Comparison of ENCODE assay signal across 18 cellular contexts in the genomic region with DNA sequence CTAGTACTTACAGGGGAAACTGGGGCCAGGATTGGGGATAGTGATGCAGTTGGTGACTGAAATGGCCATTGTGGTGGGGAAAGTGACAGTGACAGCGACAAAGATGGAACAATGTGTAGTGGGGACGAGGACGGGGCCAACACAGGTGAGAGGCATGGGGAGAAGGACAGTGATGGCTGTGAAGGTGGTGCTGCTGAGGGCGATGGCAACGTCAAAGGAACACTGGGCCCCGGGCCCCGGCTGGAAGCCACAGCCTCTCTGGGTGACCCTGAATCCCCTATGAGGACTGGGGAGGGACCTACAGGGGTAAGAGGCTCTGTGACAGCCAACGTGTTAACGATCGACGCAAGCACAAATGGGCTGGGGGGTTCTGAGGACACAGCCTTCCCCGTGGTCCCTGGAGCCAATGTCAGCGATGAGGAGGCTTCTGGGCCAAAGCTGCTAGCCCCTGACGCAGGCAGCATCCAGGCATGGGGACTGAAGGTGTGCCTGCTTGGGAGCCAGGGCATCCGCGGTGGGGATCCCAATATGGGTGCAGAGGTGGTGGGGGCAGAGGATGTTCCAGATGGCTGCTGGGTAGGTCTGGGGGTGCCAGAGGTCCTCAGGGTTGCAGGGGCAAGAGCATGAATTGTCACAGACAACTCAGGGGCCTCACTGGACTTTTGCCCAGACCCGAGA. TPM values are rescaled to one million over a fixed set of nuclear protein-coding genes. Genes with fewer than 3 reads are reported as not detected.
"Had no signal": no experiment of that assay in that cellular context is flagged by ENCODE, and none has a peak within 500 bp of the region (broad histone marks: within the 10 kb centered on the region; RNA-seq: fewer than 3 reads in every experiment).

No MANE protein-coding gene starts in this region.

- H3K36me3 ChIP-seq: gastrocnemius medialis, sigmoid colon, upper lobe of left lung had no signal

- ATAC-seq: activated CD4-positive, CD25-positive, alpha-beta regulatory T cell treated with anti-CD3 and anti-CD28 coated beads, Interleukin-2, amount 50 U/mL, for 24 hours; effector memory CD8-positive, alpha-beta T cell; gastrocnemius medialis; naive thymus-derived CD4-positive, alpha-beta T cell had no signal

- H3K4me1 Mint-ChIP-seq: activated naive CD4-positive, alpha-beta T cell treated with anti-CD3 and anti-CD28 coated beads, Interleukin-2, amount 10 ng/mL, durations not matched to agents 7 days and 5 days had no signal

- H3K27ac Mint-ChIP-seq: activated CD4-positive, alpha-beta memory T cell treated with anti-CD3 and anti-CD28 coated beads for 36 hours; activated naive CD4-positive, alpha-beta T cell treated with anti-CD3 and anti-CD28 coated beads, Interleukin-2, amount 10 ng/mL, durations not matched to agents 7 days and 5 days; effector memory CD8-positive, alpha-beta T cell; naive thymus-derived CD4-positive, alpha-beta T cell had no signal

- H3K27me3 ChIP-seq: hepatocyte, upper lobe of left lung had no signal

- H3K36me3 Mint-ChIP-seq: activated CD4-positive, alpha-beta memory T cell treated with anti-CD3 and anti-CD28 coated beads for 36 hours; activated naive CD4-positive, alpha-beta T cell treated with anti-CD3 and anti-CD28 coated beads, Interleukin-2, amount 10 ng/mL, durations not matched to agents 7 days and 5 days had no signal

- H3K4me3 ChIP-seq: gastrocnemius medialis, hepatocyte, lung, sigmoid colon, upper lobe of left lung had no signal

- H3K9me3 ChIP-seq: gastrocnemius medialis, sigmoid colon, upper lobe of left lung had no signal

- H3K27ac ChIP-seq: epithelial cell of prostate, gastrocnemius medialis, hepatocyte, sigmoid colon, upper lobe of left lung had no signal

- H3K4me3 Mint-ChIP-seq: activated CD4-positive, alpha-beta memory T cell treated with anti-CD3 and anti-CD28 coated beads for 36 hours; activated naive CD4-positive, alpha-beta T cell treated with anti-CD3 and anti-CD28 coated beads, Interleukin-2, amount 10 ng/mL, durations not matched to agents 7 days and 5 days; effector memory CD8-positive, alpha-beta T cell; naive thymus-derived CD4-positive, alpha-beta T cell had no signal

- H3K9me3 Mint-ChIP-seq: activated CD4-positive, alpha-beta memory T cell treated with anti-CD3 and anti-CD28 coated beads for 36 hours; activated naive CD4-positive, alpha-beta T cell treated with anti-CD3 and anti-CD28 coated beads, Interleukin-2, amount 10 ng/mL, durations not matched to agents 7 days and 5 days; effector memory CD8-positive, alpha-beta T cell; naive thymus-derived CD4-positive, alpha-beta T cell had no signal

- H3K4me1 ChIP-seq: gastrocnemius medialis, sigmoid colon had no signal

- DNase-seq: activated CD4-positive, alpha-beta memory T cell treated with anti-CD3 and anti-CD28 coated beads for 36 hours; activated naive CD4-positive, alpha-beta T cell treated with anti-CD3 and anti-CD28 coated beads, Interleukin-2, amount 10 ng/mL, durations not matched to agents 7 days and 5 days; central memory CD4-positive, alpha-beta T cell; cortex of kidney; effector memory CD8-positive, alpha-beta T cell; gastrocnemius medialis; kidney glomerular epithelial cell; stimulated activated CD4-positive, alpha-beta T cell treated with anti-CD3 and anti-CD28 coated beads, Interleukin-12 subunit alpha, Interleukin-12 subunit beta, amount 100 ng/mL, for 4 hours; stimulated activated naive CD4-positive, alpha-beta T cell treated with Interleukin-2 at 50 U/mL for 16 hours; upper lobe of left lung had no signal

RNA-seq across cellular contexts. Expression of a gene that starts 25.2 kb away (rescaled TPM):
- total RNA-seq: activated CD4-positive, alpha-beta memory T cell treated with anti-CD3 and anti-CD28 coated beads for 36 hours; hepatocyte; lung; naive thymus-derived CD4-positive, alpha-beta T cell; omental fat pad; T-helper 2 cell treated with Interferon-gamma antibody and Interleukin-4, amounts not matched to agents 100 ng/mL and 5 ng/mL, for 36 hours; upper lobe of left lung had no signal
- polyA plus RNA-seq: hepatocyte; naive thymus-derived CD4-positive, alpha-beta T cell; sigmoid colon had no signal

RNA-seq across cellular contexts. Expression of a gene that starts 49.7 kb away (rescaled TPM):
- total RNA-seq: gastrocnemius medialis; hepatocyte; sigmoid colon; T-helper 2 cell treated with Interferon-gamma antibody and Interleukin-4, amounts not matched to agents 100 ng/mL and 5 ng/mL, for 36 hours had no signal
- polyA plus RNA-seq: hepatocyte; lung; naive thymus-derived CD4-positive, alpha-beta T cell; sigmoid colon had no signal
